In the genomic region with DNA sequence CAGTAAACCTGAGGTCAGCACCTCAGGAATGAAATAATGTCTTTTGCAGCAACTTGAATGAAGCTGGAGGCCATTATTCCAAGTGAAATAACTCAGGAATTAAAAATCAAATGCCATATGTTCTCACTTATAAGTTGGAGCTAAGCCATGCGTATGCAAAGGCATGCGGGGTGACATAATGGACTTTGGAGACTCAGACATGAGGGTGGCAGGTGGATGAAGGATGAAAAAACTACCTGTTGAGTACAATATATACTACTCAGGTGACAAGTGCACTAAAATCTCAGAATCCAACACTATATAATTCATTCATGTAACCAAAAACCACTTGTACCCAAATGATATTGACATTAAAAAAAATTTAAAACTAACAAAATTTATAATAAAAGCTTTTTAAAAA, we compare ENCODE assay signal across 18 cellular contexts.
DNase-seq lines count a peak whose midpoint lies in the region; ATAC-seq and TF ChIP-seq lines count a peak whose summit lies in the region.
"Had no signal": no experiment of that assay in that cellular context is flagged by ENCODE, and none has a peak within 500 bp of the region (broad histone marks: within the 10 kb centered on the region; RNA-seq: fewer than 3 reads in every experiment).

No MANE protein-coding gene starts in this region.

- H3K4me3 Mint-ChIP-seq in activated naive CD8-positive, alpha-beta T cell = peak overlapping the region; percentile 61
- no peak overlapping the region for H3K4me3 Mint-ChIP-seq in activated naive CD8-positive, alpha-beta T cell treated with anti-CD3 and anti-CD28 coated beads, Interleukin-2, amount 50 U/mL, for 24 hours
- peak overlapping the region; percentile 49; the same call in 1 of the 2 replicates for H3K4me3 Mint-ChIP-seq in HFFc6
- peak overlapping the region; percentile 23 for H3K4me3 Mint-ChIP-seq in type B pancreatic cell

- no peak overlapping the region for H3K4me3 ChIP-seq in fibroblast of mammary gland (ENCODE audit: control insufficient read depth, low read depth, low read length)
- H3K4me3 ChIP-seq: esophagus squamous epithelium, thyroid gland had no signal

- TF ChIP-seq CTCF in HFFc6 (IDR thresholded peaks at IDR 0.05) = no peak
- no peak for TF ChIP-seq CTCF in fibroblast of mammary gland (conservative IDR thresholded peaks at IDR 0.05; ENCODE audit: control insufficient read depth, insufficient read depth, low read depth, low read length)
- TF ChIP-seq CTCF in type B pancreatic cell (conservative IDR thresholded peaks at IDR 0.05) = no peak

- no peaks in the 10 kb centered on the region for H3K9me3 Mint-ChIP-seq in activated naive CD8-positive, alpha-beta T cell (ENCODE audit: low read depth)
- H3K9me3 Mint-ChIP-seq in activated naive CD8-positive, alpha-beta T cell treated with anti-CD3 and anti-CD28 coated beads, Interleukin-2, amount 50 U/mL, for 24 hours = no peaks in the 10 kb centered on the region
- H3K9me3 Mint-ChIP-seq in HFFc6 = no peaks in the 10 kb centered on the region
- H3K9me3 Mint-ChIP-seq in type B pancreatic cell = no peaks in the 10 kb centered on the region
- H3K9me3 Mint-ChIP-seq: activated naive CD8-positive, alpha-beta T cell treated with anti-CD3 and anti-CD28 coated beads, Interleukin-2, amount 10 ng/mL, durations not matched to agents 7 days and 5 days had no signal

- H3K36me3 Mint-ChIP-seq in activated naive CD8-positive, alpha-beta T cell = peaks cover 9% of the 10 kb centered on the region
- H3K36me3 Mint-ChIP-seq in activated naive CD8-positive, alpha-beta T cell treated with anti-CD3 and anti-CD28 coated beads, Interleukin-2, amount 50 U/mL, for 24 hours (ENCODE audit: low read depth) = peaks cover 32% of the 10 kb centered on the region
- H3K36me3 Mint-ChIP-seq in HFFc6 (ENCODE audit: low read depth) (peaks cover 19% of the 10 kb centered on the region), type B pancreatic cell (peaks cover 10% of the 10 kb centered on the region)

- no peak for ATAC-seq in activated naive CD8-positive, alpha-beta T cell treated with anti-CD3 and anti-CD28 coated beads, Interleukin-2, amount 50 U/mL, for 24 hours
- ATAC-seq: HCT116 had no signal

- no peak overlapping the region for H3K27ac Mint-ChIP-seq in activated naive CD8-positive, alpha-beta T cell
- H3K27ac Mint-ChIP-seq in activated naive CD8-positive, alpha-beta T cell treated with anti-CD3 and anti-CD28 coated beads, Interleukin-2, amount 50 U/mL, for 24 hours = no peak overlapping the region
- H3K27ac Mint-ChIP-seq in HFFc6 (no peak overlapping the region), type B pancreatic cell (no peak overlapping the region)
- H3K27ac Mint-ChIP-seq: activated naive CD8-positive, alpha-beta T cell treated with anti-CD3 and anti-CD28 coated beads, Interleukin-2, amount 10 ng/mL, durations not matched to agents 7 days and 5 days had no signal

- peaks cover 29% of the 10 kb centered on the region for H3K4me1 Mint-ChIP-seq in activated naive CD8-positive, alpha-beta T cell (ENCODE audit: low read depth)
- H3K4me1 Mint-ChIP-seq in activated naive CD8-positive, alpha-beta T cell treated with anti-CD3 and anti-CD28 coated beads, Interleukin-2, amount 50 U/mL, for 24 hours = peaks cover 19% of the 10 kb centered on the region
- peaks cover 15% of the 10 kb centered on the region for H3K4me1 Mint-ChIP-seq in HFFc6 (ENCODE audit: low read depth)
- peaks cover 8% of the 10 kb centered on the region for H3K4me1 Mint-ChIP-seq in type B pancreatic cell (ENCODE audit: unreplicated experiment)

- H3K27me3 Mint-ChIP-seq in activated naive CD8-positive, alpha-beta T cell = no peaks in the 10 kb centered on the region
- H3K27me3 Mint-ChIP-seq in activated naive CD8-positive, alpha-beta T cell treated with anti-CD3 and anti-CD28 coated beads, Interleukin-2, amount 50 U/mL, for 24 hours = no peaks in the 10 kb centered on the region
- no peaks in the 10 kb centered on the region for H3K27me3 Mint-ChIP-seq in HFFc6 (ENCODE audit: insufficient read depth)
- no peaks in the 10 kb centered on the region for H3K27me3 Mint-ChIP-seq in type B pancreatic cell
- H3K27me3 Mint-ChIP-seq: activated naive CD8-positive, alpha-beta T cell treated with anti-CD3 and anti-CD28 coated beads, Interleukin-2, amount 10 ng/mL, durations not matched to agents 7 days and 5 days had no signal

- no peak for DNase-seq in activated naive CD8-positive, alpha-beta T cell treated with anti-CD3 and anti-CD28 coated beads, Interleukin-2, amount 50 U/mL, for 24 hours
- DNase-seq in HFFc6 (no peak), fibroblast of mammary gland (ENCODE audit: low read depth) (peak; percentile 26), type B pancreatic cell (ENCODE audit: extremely low spot score, unreplicated experiment) (no peak), NCI-H2171 (lab: John Stamatoyannopoulos, UW) (no peak), SHP77 treated with DMSO at 0.1 percent for 48 hours (lab: John Stamatoyannopoulos, UW) (no peak)
- DNase-seq: activated CD4-positive, alpha-beta T cell treated with anti-CD3 and anti-CD28 coated beads for 48 hours; activated naive CD8-positive, alpha-beta T cell treated with anti-CD3 and anti-CD28 coated beads, Interleukin-2, amount 10 ng/mL, durations not matched to agents 7 days and 5 days; Caco-2; esophagus squamous epithelium; NCI-H1105 treated with DMSO at 0.1 percent for 48 hours; NCI-H2081; NCI-H446 treated with DMSO at 0.1 percent for 48 hours; stimulated activated CD4-positive, alpha-beta T cell treated with anti-CD3 and anti-CD28 coated beads, Interleukin-2, amount 100 ng/mL, for 24 hours; stimulated activated naive CD4-positive, alpha-beta T cell; thyroid gland had no signal
